9 cellular contexts compared by ENCODE assay signal in genomic region chrX:32010948-32011347, GRCh38.
"Had no signal": no experiment of that assay in that cellular context is flagged by ENCODE, and none has a peak within 500 bp of the region (broad histone marks: within the 10 kb centered on the region; RNA-seq: fewer than 3 reads in every experiment).

No MANE protein-coding gene starts in this region.

- ATAC-seq: HepG2, K562 had no signal

- H3K9ac ChIP-seq: KMS-11 had no signal

- H3K36me3 Mint-ChIP-seq: IgD-negative memory B cell had no signal

- H3K4me2 ChIP-seq: KMS-11 had no signal

- H3K4me1 Mint-ChIP-seq: IgD-negative memory B cell had no signal

- H3K4me3 Mint-ChIP-seq: IgD-negative memory B cell had no signal

- H3K27ac ChIP-seq: HL-60, KMS-11 had no signal

- FAIRE-seq: HepG2, HTR-8/SVneo, K562 had no signal

- H3K4me3 ChIP-seq: K562 had no signal

- DNase-seq: IMR-90, KBM-7, KG1 had no signal
